ENCODE assay signal across 1 cellular context in the genomic region with DNA sequence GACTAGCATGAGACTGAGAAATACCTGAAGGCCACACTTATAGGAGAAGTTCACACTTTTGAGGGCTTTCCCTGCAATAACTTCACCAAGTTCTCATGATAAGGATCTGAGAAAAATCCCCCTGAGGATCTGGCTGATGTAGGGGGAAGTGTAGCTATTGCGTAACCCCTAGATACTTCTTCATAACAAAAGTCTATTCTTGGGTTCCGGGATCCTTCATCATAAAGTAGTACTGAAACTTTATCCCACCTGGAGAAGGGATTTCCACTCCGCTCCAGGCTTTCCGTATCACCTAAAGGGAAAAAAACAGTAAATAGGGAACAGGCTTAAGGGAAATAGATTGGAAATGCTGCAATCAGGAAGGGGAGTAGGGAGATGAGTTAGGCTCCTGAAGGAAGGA.
TF ChIP-seq lines count a peak whose summit lies in the region.

No MANE protein-coding gene starts in this region.

TF ChIP-seq in IMR-90, 13 proteins besides CTCF, POLR2A, EP300 and RAD21:
- TF ChIP-seq RCOR1 (IDR thresholded peaks at IDR 0.05; ENCODE audit: insufficient replicate concordance, low read length) (no peak), CEBPB (IDR thresholded peaks at IDR 0.05; ENCODE audit: low read depth, low read length) (peak; percentile 84)
